Comparison of ENCODE assay signal across 17 cellular contexts in the genomic region with DNA sequence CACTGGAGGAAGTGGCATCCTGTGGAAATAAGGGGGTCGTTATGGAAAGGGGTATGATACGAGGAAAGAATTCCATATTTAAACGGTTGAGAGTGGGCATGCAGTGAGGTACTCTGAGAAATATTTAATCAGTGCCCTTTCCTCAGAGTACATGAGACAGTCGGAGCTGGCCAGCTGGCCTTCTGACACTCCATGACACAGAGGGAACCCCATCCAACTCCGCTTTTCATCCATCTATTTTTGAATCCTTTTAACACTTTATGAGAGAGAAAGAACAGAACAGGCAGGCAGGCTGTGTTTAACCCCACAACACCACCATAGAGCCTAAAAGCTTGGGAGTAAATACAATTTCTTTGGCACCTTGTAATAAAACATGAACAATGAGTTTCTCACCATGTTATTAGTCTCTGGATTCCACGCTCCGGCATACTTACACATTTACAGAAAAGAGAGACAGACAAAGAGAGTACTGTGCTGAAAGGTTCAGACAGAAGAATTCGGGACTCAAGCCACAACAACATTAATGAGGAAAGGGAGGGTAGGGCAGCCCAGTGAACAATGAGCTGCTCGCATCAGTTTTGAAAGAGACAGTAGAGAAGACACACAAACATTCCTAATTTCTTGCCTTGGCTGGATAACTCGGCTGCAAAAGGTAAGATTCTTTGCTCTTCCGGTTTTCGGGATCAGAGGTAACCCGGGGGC.
A peak's percentile ranks its signal among the peaks of the same experiment; 100 is the strongest.
DNase-seq lines count a peak whose midpoint lies in the region; ATAC-seq and TF ChIP-seq lines count a peak whose summit lies in the region.
"Had no signal": no experiment of that assay in that cellular context is flagged by ENCODE, and none has a peak within 500 bp of the region (broad histone marks: within the 10 kb centered on the region; RNA-seq: fewer than 3 reads in every experiment).

No MANE protein-coding gene starts in this region.

- intact Hi-C loops in heart right ventricle (cut with DNase I) (loop anchor here in 1 of 10 donors (5.0 kb wide), 1 partner anchor 38 kb away; no protein-coding TSS in a partner anchor), uterus (cut with DNase I; ENCODE audit: low total_unique reads) (no loop called here)

- no peaks in the 10 kb centered on the region for H3K4me1 Mint-ChIP-seq in mesothelial cell of epicardium
- H3K4me1 Mint-ChIP-seq: CD4-positive, CD25-positive, alpha-beta regulatory T cell had no signal

- H3K4me3 Mint-ChIP-seq in mesothelial cell of epicardium: no peak overlapping the region
- H3K4me3 Mint-ChIP-seq: activated T-cell treated with anti-CD3 and anti-CD28 coated beads, Interleukin-2, amount 50 U/mL, for 24 hours; CD4-positive, CD25-positive, alpha-beta regulatory T cell had no signal

- H3K4me3 ChIP-seq in heart right ventricle (peak overlapping the region; percentile 16 to 56 (median 50)), uterus (peak overlapping the region in 1 of 2 donors; percentile 7)
- H3K4me3 ChIP-seq: hepatocyte, left lung had no signal

- TF ChIP-seq CTCF in heart right ventricle (IDR thresholded peaks at IDR 0.05): no peak
- TF ChIP-seq CTCF in uterus (IDR thresholded peaks at IDR 0.05): no peak
- TF ChIP-seq CTCF in mesothelial cell of epicardium (IDR thresholded peaks at IDR 0.05; ENCODE audit: unreplicated experiment): no peak

- H3K36me3 Mint-ChIP-seq in mesothelial cell of epicardium: no peaks in the 10 kb centered on the region
- H3K36me3 Mint-ChIP-seq: CD4-positive, CD25-positive, alpha-beta regulatory T cell had no signal

- peaks cover 11 to 91% (median 67%) of the 10 kb centered on the region in 9 donors for H3K4me1 ChIP-seq in heart right ventricle
- peaks cover under 1 to 9% of the 10 kb centered on the region in 2 donors for H3K4me1 ChIP-seq in uterus
- H3K4me1 ChIP-seq: left lung had no signal

- peak; percentile 64 to 90 (median 84) for ATAC-seq in heart right ventricle
- ATAC-seq: left lung had no signal

- DNase-seq in caudate nucleus (lab: John Stamatoyannopoulos, UW) (peak in 17 of 61 donors; percentile 19 to 71 (median 40)), heart right ventricle (peak; percentile 50 to 74), pons (ENCODE audit: low spot score) (peak; percentile 84), uterus (no peak), EL (no peak), activated gamma-delta T cell treated with Interleukin-2 at 50 U/mL for 16 hours (no peak), mesothelial cell of epicardium (ENCODE audit: low spot score in 2 of 2, unreplicated experiment in 2 of 2) (no peak)
- DNase-seq: activated CD4-positive, alpha-beta T cell treated with anti-CD3 and anti-CD28 coated beads for 4 hours; activated T-cell treated with anti-CD3 and anti-CD28 coated beads, Interleukin-2, amount 50 U/mL, for 24 hours; CD4-positive, CD25-positive, alpha-beta regulatory T cell; GDM1; left lung; NCI-H526; RPMI8226; stimulated activated CD8-positive, alpha-beta memory T cell treated with anti-CD3 and anti-CD28 coated beads, Interleukin-4, amount 100 ng/mL, for 48 hours had no signal

- H3K27ac ChIP-seq in caudate nucleus (ENCODE audit: low read depth, low read length) (peak overlapping the region; percentile 97), heart right ventricle (peak overlapping the region; percentile 83 to 97 (median 93)), uterus (peak overlapping the region; percentile 83 to 93)
- H3K27ac ChIP-seq: hepatocyte, KMS-11, left lung had no signal

- H3K27me3 ChIP-seq in heart right ventricle (no peaks in the 10 kb centered on the region), uterus (no peaks in the 10 kb centered on the region)
- H3K27me3 ChIP-seq: hepatocyte, left lung had no signal

- H3K36me3 ChIP-seq in heart right ventricle (peaks cover 0 to 35% (median 0%) of the 10 kb centered on the region in 9 donors), uterus (no peaks in the 10 kb centered on the region)
- H3K36me3 ChIP-seq: left lung had no signal

- H3K9me3 ChIP-seq in heart right ventricle: no peaks in the 10 kb centered on the region
- no peaks in the 10 kb centered on the region for H3K9me3 ChIP-seq in uterus
- H3K9me3 ChIP-seq: left lung had no signal

- TF ChIP-seq POLR2A in uterus (IDR thresholded peaks at IDR 0.05): no peak

- no peak overlapping the region for H3K27ac Mint-ChIP-seq in mesothelial cell of epicardium
- H3K27ac Mint-ChIP-seq: activated T-cell treated with anti-CD3 and anti-CD28 coated beads, Interleukin-2, amount 50 U/mL, for 24 hours; CD4-positive, CD25-positive, alpha-beta regulatory T cell had no signal

- no peaks in the 10 kb centered on the region for H3K9me3 Mint-ChIP-seq in mesothelial cell of epicardium
- H3K9me3 Mint-ChIP-seq: activated T-cell treated with anti-CD3 and anti-CD28 coated beads, Interleukin-2, amount 50 U/mL, for 24 hours had no signal

- no peaks in the 10 kb centered on the region for H3K27me3 Mint-ChIP-seq in mesothelial cell of epicardium (ENCODE audit: low read depth)
- H3K27me3 Mint-ChIP-seq: activated T-cell treated with anti-CD3 and anti-CD28 coated beads, Interleukin-2, amount 50 U/mL, for 24 hours had no signal

- WGBS in heart right ventricle, 2 donors: 22 to 34% methylated on average over 13 of the region's 13 CpGs

Comparison
In these comparisons a context has a peak if more than half of its experiments do, and no peak if none do; other contexts are left out.
1. DNase-seq: peak in heart right ventricle (2 of 2) and pons (single experiment); none in uterus (0 of 2), EL (single experiment), activated gamma-delta T cell treated with Interleukin-2 at 50 U/mL for 16 hours (single experiment) and mesothelial cell of epicardium (0 of 2).
2. Peak in every context shown above with its lines, with median percentiles within 50 percentile points of each other: H3K27ac ChIP-seq.